13 cellular contexts compared by ENCODE assay signal in genomic region chr11:17770048-17770652, GRCh38. TPM values are rescaled to one million over a fixed set of nuclear protein-coding genes. Genes with fewer than 3 reads are reported as not detected.
A peak's percentile ranks its signal among the peaks of the same experiment; 100 is the strongest.
DNase-seq lines count a peak whose midpoint lies in the region; ATAC-seq and TF ChIP-seq lines count a peak whose summit lies in the region.
"Had no signal": no experiment of that assay in that cellular context is flagged by ENCODE, and none has a peak within 500 bp of the region (broad histone marks: within the 10 kb centered on the region; RNA-seq: fewer than 3 reads in every experiment).

No MANE protein-coding gene starts in this region.

- TF ChIP-seq CTCF in GM12865 (IDR thresholded peaks at IDR 0.05; ENCODE audit: insufficient read depth, low read depth, low read length, missing control alignments) (peak; percentile 1), PC-3 (conservative IDR thresholded peaks at IDR 0.05; ENCODE audit: low read depth, low read length) (peak; percentile 35; the same call in 1 of the 2 replicates), omental fat pad (IDR thresholded peaks at IDR 0.05) (no peak)

- BruUV-seq in PC-3 (replicated peaks; lab: Mats Ljungman, UMichigan): no TSS peak

- no peak overlapping the region for H2AFZ ChIP-seq in PC-3 (ENCODE audit: low read length)

- H3K27me3 ChIP-seq in BLaER1 (no peaks in the 10 kb centered on the region), PC-3 (ENCODE audit: low read length) (no peaks in the 10 kb centered on the region)
- H3K27me3 ChIP-seq: sigmoid colon had no signal

- intact Hi-C loops in PC-3 (cut with micrococcal nuclease): no loop called here

- H3K36me3 ChIP-seq in BLaER1: no peaks in the 10 kb centered on the region
- H3K36me3 ChIP-seq in PC-3 (ENCODE audit: low read depth, low read length): no peaks in the 10 kb centered on the region
- H3K36me3 ChIP-seq: sigmoid colon had no signal

- peak overlapping the region; percentile 24; the same call in 1 of the 2 replicates for H3K27ac ChIP-seq in BLaER1
- no peak overlapping the region for H3K27ac ChIP-seq in PC-3 (ENCODE audit: low read length)
- H3K27ac ChIP-seq: sigmoid colon had no signal

- peaks cover 46% of the 10 kb centered on the region for H3K4me1 ChIP-seq in BLaER1
- no peaks in the 10 kb centered on the region for H3K4me1 ChIP-seq in PC-3 (ENCODE audit: insufficient read depth, low read length)
- H3K4me1 ChIP-seq: sigmoid colon had no signal

- ATAC-seq in PC-3 (no peak), omental fat pad (ENCODE audit: low FRiP score) (no peak), HG02884 (IDR thresholded peaks at IDR 0.05; ENCODE audit: unreplicated experiment) (no peak)

- H3K9me3 ChIP-seq in BLaER1 (no peaks in the 10 kb centered on the region), PC-3 (ENCODE audit: low read length) (no peaks in the 10 kb centered on the region)
- H3K9me3 ChIP-seq: sigmoid colon had no signal

- no peaks in the 10 kb centered on the region for H3F3A ChIP-seq in PC-3 (ENCODE audit: low read length, unreplicated experiment)

- CTCF ChIA-PET in PC-3 (lab: Charles Lee): no interaction called here

- H3K9ac ChIP-seq in BLaER1: no peak overlapping the region
- no peak overlapping the region for H3K9ac ChIP-seq in PC-3 (ENCODE audit: low read length)

- H3K9me2 ChIP-seq in PC-3 (replicated peaks; ENCODE audit: low read length): no peaks in the 10 kb centered on the region

- H3K79me2 ChIP-seq in PC-3 (ENCODE audit: low read length): no peaks in the 10 kb centered on the region

- POLR2A ChIA-PET in PC-3 (lab: Charles Lee; ENCODE audit: unreplicated experiment): no interaction called here

- DNase-seq in GM12865 (ENCODE audit: low read depth) (peak; percentile 18), PC-3 (no peak), iPS-NIHi11 (ENCODE audit: low spot score) (peak; percentile 62), GOT3 (lab: John Stamatoyannopoulos, UW) (no peak), islet precursor cell (no peak), omental fat pad (ENCODE audit: low spot score) (no peak)
- DNase-seq: activated naive CD4-positive, alpha-beta T cell treated with anti-CD3 and anti-CD28 coated beads for 36 hours; NCI-H187 treated with DMSO at 0.1 percent for 48 hours; sigmoid colon; T1000 had no signal

- H3K4me2 ChIP-seq in BLaER1 (peak overlapping the region; percentile 20), PC-3 (ENCODE audit: low read length) (no peak overlapping the region)

- H3K4me3 ChIP-seq in BLaER1: no peak overlapping the region
- H3K4me3 ChIP-seq in GM12865 (ENCODE audit: low read depth, low read length): no peak overlapping the region
- no peak overlapping the region for H3K4me3 ChIP-seq in PC-3 (ENCODE audit: low read length)
- H3K4me3 ChIP-seq: sigmoid colon had no signal

- H4K20me1 ChIP-seq in BLaER1 (no peaks in the 10 kb centered on the region), PC-3 (ENCODE audit: low read length) (no peaks in the 10 kb centered on the region)

RNA-seq across cellular contexts. Expression of gene KCNC1, which starts 35.6 kb away (rescaled TPM):
- total RNA-seq in PC-3 (2014; rRNA removed) (not detected in 2 replicates), omental fat pad (not detected)
- total RNA-seq: activated naive CD4-positive, alpha-beta T cell treated with anti-CD3 and anti-CD28 coated beads for 36 hours had no signal

RNA-seq across cellular contexts. Expression of gene MYOD1, which starts 50.8 kb away (rescaled TPM):
- total RNA-seq in PC-3 (2014; rRNA removed) (not detected in 2 replicates), omental fat pad (not detected)
- total RNA-seq: activated naive CD4-positive, alpha-beta T cell treated with anti-CD3 and anti-CD28 coated beads for 36 hours; G401; sigmoid colon had no signal

Comparison
In these comparisons a context has a peak if more than half of its experiments do, and no peak if none do; other contexts are left out.
1. DNase-seq: peak in GM12865 (single experiment) and iPS-NIHi11 (single experiment); none in PC-3 (single experiment), GOT3 (single experiment), islet precursor cell (single experiment) and omental fat pad (single experiment).
2. CTCF ChIP-seq: peak in GM12865 (single experiment) and PC-3 (single experiment); none in omental fat pad (0 of 3).